ENCODE assay signal across 26 cellular contexts in genomic region chr19:7883796-7884570, GRCh38. TPM values are rescaled to one million over a fixed set of nuclear protein-coding genes. Genes with fewer than 3 reads are reported as not detected.
DNase-seq lines count a peak whose midpoint lies in the region; ATAC-seq and TF ChIP-seq lines count a peak whose summit lies in the region.
"Had no signal": no experiment of that assay in that cellular context is flagged by ENCODE, and none has a peak within 500 bp of the region (broad histone marks: within the 10 kb centered on the region; RNA-seq: fewer than 3 reads in every experiment).

No MANE protein-coding gene starts in this region.

- H3K9ac ChIP-seq in BLaER1 (no peak overlapping the region), SK-N-MC (ENCODE audit: insufficient read length) (no peak overlapping the region), PC-3 (ENCODE audit: low read length) (no peak overlapping the region)
- H3K9ac ChIP-seq: parathyroid adenoma had no signal

- in situ Hi-C loops in brain microvascular endothelial cell (cut with HindIII; ENCODE audit: low pct_ligation_motif_present, low sequenced_read_pairs): no loop called here

- H3K27me3 Mint-ChIP-seq in HFFc6 (ENCODE audit: insufficient read depth): peaks cover 4% of the 10 kb centered on the region

- no peaks in the 10 kb centered on the region for H3K9me3 Mint-ChIP-seq in HFFc6
- H3K9me3 Mint-ChIP-seq: activated B cell treated with CpG ODN at 0.5 μM for 24 hours, nephron, type B pancreatic cell had no signal

- H3K4me3 Mint-ChIP-seq in HFFc6: no peak overlapping the region
- H3K4me3 Mint-ChIP-seq: activated B cell treated with CpG ODN at 0.5 μM for 24 hours; activated CD4-positive, alpha-beta memory T cell treated with anti-CD3 and anti-CD28 coated beads for 36 hours; nephron; type B pancreatic cell had no signal

- POLR2A ChIA-PET in PC-3 (lab: Charles Lee; ENCODE audit: unreplicated experiment): no interaction called here

- BruUV-seq in PC-3 (replicated peaks; lab: Mats Ljungman, UMichigan): no TSS peak

- ATAC-seq in HG03108 (IDR thresholded peaks at IDR 0.05; ENCODE audit: unreplicated experiment): no peak
- ATAC-seq in PC-3: no peak
- ATAC-seq: foreskin keratinocyte, GM12878, left ventricle myocardium superior had no signal

- H3K9me3 ChIP-seq in BLaER1: no peaks in the 10 kb centered on the region
- no peaks in the 10 kb centered on the region for H3K9me3 ChIP-seq in SK-N-MC (ENCODE audit: low read depth, low read length)
- no peaks in the 10 kb centered on the region for H3K9me3 ChIP-seq in PC-3 (ENCODE audit: low read length)
- H3K9me3 ChIP-seq: sigmoid colon had no signal

- peaks cover 8% of the 10 kb centered on the region; the same call in 1 of the 2 replicates for H3K4me1 Mint-ChIP-seq in HFFc6 (ENCODE audit: low read depth)
- H3K4me1 Mint-ChIP-seq: activated B cell treated with CpG ODN at 0.5 μM for 24 hours, nephron had no signal

- H2AFZ ChIP-seq in PC-3 (ENCODE audit: low read length): no peak overlapping the region
- H2AFZ ChIP-seq: hepatocyte, parathyroid adenoma had no signal

- no peak for TF ChIP-seq POLR2A in erythroblast (IDR thresholded peaks at IDR 0.05; ENCODE audit: low read length)

- no peak overlapping the region; the same call in 1 of the 2 replicates for H3K27ac Mint-ChIP-seq in HFFc6
- H3K27ac Mint-ChIP-seq: activated B cell treated with CpG ODN at 0.5 μM for 24 hours; activated CD4-positive, alpha-beta memory T cell treated with anti-CD3 and anti-CD28 coated beads for 36 hours; nephron; type B pancreatic cell had no signal

- H3K36me3 ChIP-seq in BLaER1 (no peaks in the 10 kb centered on the region), SK-N-MC (ENCODE audit: insufficient read depth, low read length) (no peaks in the 10 kb centered on the region), PC-3 (ENCODE audit: low read depth, low read length) (no peaks in the 10 kb centered on the region), brain microvascular endothelial cell (replicated peaks) (no peaks in the 10 kb centered on the region)
- H3K36me3 ChIP-seq: cardiac muscle cell, sigmoid colon had no signal

- H3K27me3 ChIP-seq in BLaER1: peaks cover 14% of the 10 kb centered on the region; the same call in 1 of the 2 replicates
- H3K27me3 ChIP-seq in PC-3 (ENCODE audit: low read length): no peaks in the 10 kb centered on the region
- no peaks in the 10 kb centered on the region for H3K27me3 ChIP-seq in brain microvascular endothelial cell (replicated peaks)
- H3K27me3 ChIP-seq: foreskin keratinocyte, hepatocyte had no signal

- H4K20me1 ChIP-seq in BLaER1 (no peaks in the 10 kb centered on the region), PC-3 (ENCODE audit: low read length) (no peaks in the 10 kb centered on the region)

- H3F3A ChIP-seq in PC-3 (ENCODE audit: low read length, unreplicated experiment): no peaks in the 10 kb centered on the region

- no peak for TF ChIP-seq CTCF in HFFc6 (IDR thresholded peaks at IDR 0.05)
- no peak for TF ChIP-seq CTCF in fibroblast of the aortic adventitia (IDR thresholded peaks at IDR 0.05; ENCODE audit: insufficient read depth, low read length)
- TF ChIP-seq CTCF in PC-3 (conservative IDR thresholded peaks at IDR 0.05; ENCODE audit: low read depth, low read length): no peak
- no peak for TF ChIP-seq CTCF in brain microvascular endothelial cell (IDR thresholded peaks at IDR 0.05; ENCODE audit: low read depth, low read length, missing control alignments)

- H3K4me2 ChIP-seq in BLaER1 (peak overlapping the region; percentile 30), PC-3 (ENCODE audit: low read length) (no peak overlapping the region)
- H3K4me2 ChIP-seq: hepatocyte had no signal

- H3K27ac ChIP-seq in BLaER1: no peak overlapping the region
- H3K27ac ChIP-seq in SK-N-MC: 0 out of 2 replicates have a peak overlapping the region, but pooled peaks have one; percentile 60
- H3K27ac ChIP-seq in PC-3 (ENCODE audit: low read length): no peak overlapping the region
- H3K27ac ChIP-seq in brain microvascular endothelial cell: no peak overlapping the region
- H3K27ac ChIP-seq: cardiac muscle cell, foreskin keratinocyte, hepatocyte, parathyroid adenoma, sigmoid colon had no signal

- CTCF ChIA-PET in PC-3 (lab: Charles Lee): interaction anchor here (0.6 kb wide), 1 partner anchor 499 kb away, joined by 3 read pairs; no protein-coding TSS in a partner anchor

- H3K4me3 ChIP-seq in BLaER1 (no peak overlapping the region), SK-N-MC (no peak overlapping the region), fibroblast of the aortic adventitia (ENCODE audit: low read depth, low read length) (no peak overlapping the region), PC-3 (ENCODE audit: low read length) (no peak overlapping the region), brain microvascular endothelial cell (ENCODE audit: low read depth, low read length) (no peak overlapping the region)
- H3K4me3 ChIP-seq: cardiac muscle cell, GM12878, hepatocyte, sigmoid colon had no signal

- H3K36me3 Mint-ChIP-seq in HFFc6 (ENCODE audit: low read depth): no peaks in the 10 kb centered on the region
- H3K36me3 Mint-ChIP-seq: activated CD4-positive, alpha-beta memory T cell treated with anti-CD3 and anti-CD28 coated beads for 36 hours; type B pancreatic cell had no signal

- intact Hi-C loops in PC-3 (cut with micrococcal nuclease): no loop called here

- DNase-seq in HFFc6 (peak; percentile 51), SK-N-MC (ENCODE audit: low read depth, low spot score) (peak; percentile 75), fibroblast of the aortic adventitia (ENCODE audit: low read depth) (peak; percentile 27), PC-3 (no peak), brain microvascular endothelial cell (no peak), erythroblast (lab: John Stamatoyannopoulos, UW) (no peak)
- DNase-seq: activated B cell treated with CpG ODN at 0.5 μM for 24 hours; activated CD4-positive, alpha-beta memory T cell treated with anti-CD3 and anti-CD28 coated beads for 36 hours; activated T-cell treated with anti-CD3 and anti-CD28 coated beads for 4 hours; foreskin keratinocyte; left ventricle myocardium superior; NCI-H1436 treated with DMSO at 0.1 percent for 48 hours; NCI-H524 treated with DMSO at 0.1 percent for 48 hours; sigmoid colon; stimulated activated CD8-positive, alpha-beta memory T cell treated with anti-CD3 and anti-CD28 coated beads, Interleukin-4, amount 100 ng/mL, for 48 hours; T-helper 9 cell had no signal

- H3K9me2 ChIP-seq in PC-3 (replicated peaks; ENCODE audit: low read length): no peaks in the 10 kb centered on the region

- peaks cover 6% of the 10 kb centered on the region for H3K79me2 ChIP-seq in PC-3 (ENCODE audit: low read length)
- H3K79me2 ChIP-seq: parathyroid adenoma had no signal

- H3K4me1 ChIP-seq in BLaER1 (peaks cover 23% of the 10 kb centered on the region), PC-3 (ENCODE audit: insufficient read depth, low read length) (peaks cover 7% of the 10 kb centered on the region)
- H3K4me1 ChIP-seq: foreskin keratinocyte, parathyroid adenoma had no signal

RNA-seq across cellular contexts. Expression of gene LRRC8E, which starts 4.3 kb away (rescaled TPM):
- total RNA-seq in HFFc6 (2021; fragmentation: NEBNext Ultra II Directional; extraction: Animal tissue kit (Norgen Biotek cat#: 25700)): 1 to 10 TPM; 4.9 to 7.3 (median 6.1) TPM
- total RNA-seq in fibroblast of the aortic adventitia (ENCODE audit: low replicate concordance): 2.1 and 5.2 TPM in 2 replicates
- 30.8 and 35.3 TPM in 2 replicates for total RNA-seq in PC-3 (2014; rRNA removed)
- total RNA-seq: activated B cell treated with CpG ODN at 0.5 μM for 24 hours; activated CD4-positive, alpha-beta memory T cell treated with anti-CD3 and anti-CD28 coated beads for 36 hours; GM12878; mononuclear cell; sigmoid colon had no signal

RNA-seq across cellular contexts. Expression of gene PRR36, which starts 9.8 kb away (rescaled TPM):
- under 1 TPM in 4 of 6 experiments, not detected in 2; 0.05 to 0.18 (median 0.09) TPM for total RNA-seq in HFFc6 (2021; fragmentation: NEBNext Ultra II Directional; extraction: Animal tissue kit (Norgen Biotek cat#: 25700))
- 0.09 and 0.90 TPM in 2 replicates for total RNA-seq in fibroblast of the aortic adventitia (ENCODE audit: low replicate concordance)
- 2.4 and 2.5 TPM in 2 replicates for total RNA-seq in PC-3 (2014; rRNA removed)
- total RNA-seq: activated B cell treated with CpG ODN at 0.5 μM for 24 hours, foreskin keratinocyte, GM12878, LHCN-M2, sigmoid colon had no signal

RNA-seq across cellular contexts. Expression of gene MAP2K7, which starts 19.7 kb away (rescaled TPM):
- total RNA-seq in HFFc6 (2021; fragmentation: NEBNext Ultra II Directional; extraction: Animal tissue kit (Norgen Biotek cat#: 25700)): 10 to 100 TPM; 21.7 to 25.8 (median 22.8) TPM
- total RNA-seq in fibroblast of the aortic adventitia (ENCODE audit: low replicate concordance) (3.4 and 10.2 TPM in 2 replicates), PC-3 (2014; rRNA removed) (39.3 and 40.5 TPM in 2 replicates)

RNA-seq across cellular contexts. Expression of gene TGFBR3L, which starts 30.6 kb away (rescaled TPM):
- total RNA-seq in HFFc6 (2021; fragmentation: NEBNext Ultra II Directional; extraction: Animal tissue kit (Norgen Biotek cat#: 25700)): 10 to 100 TPM in 2 of 6 experiments, 1 to 10 TPM in 4; 4.5 to 12.0 (median 7.7) TPM
- total RNA-seq in fibroblast of the aortic adventitia (ENCODE audit: low replicate concordance) (0.99 and 1.3 TPM in 2 replicates), PC-3 (2014; rRNA removed) (10.5 and 15.5 TPM in 2 replicates)
- total RNA-seq: activated B cell treated with CpG ODN at 0.5 μM for 24 hours, hepatocyte had no signal

RNA-seq across cellular contexts. Expression of gene SNAPC2, which starts 36.2 kb away (rescaled TPM):
- 10 to 100 TPM; 22.3 to 27.1 (median 25.2) TPM for total RNA-seq in HFFc6 (2021; fragmentation: NEBNext Ultra II Directional; extraction: Animal tissue kit (Norgen Biotek cat#: 25700))
- total RNA-seq in fibroblast of the aortic adventitia (ENCODE audit: low replicate concordance) (17.3 and 27.8 TPM in 2 replicates), PC-3 (2014; rRNA removed) (40.1 and 61.7 TPM in 2 replicates)

Comparison
In these comparisons a context has a peak if more than half of its experiments do, and no peak if none do; other contexts are left out.
1. DNase-seq: peak in HFFc6 (single experiment), SK-N-MC (single experiment) and fibroblast of the aortic adventitia (single experiment); none in PC-3 (single experiment), brain microvascular endothelial cell (single experiment) and erythroblast (0 of 2).